14 cellular contexts compared by ENCODE assay signal in the genomic region with DNA sequence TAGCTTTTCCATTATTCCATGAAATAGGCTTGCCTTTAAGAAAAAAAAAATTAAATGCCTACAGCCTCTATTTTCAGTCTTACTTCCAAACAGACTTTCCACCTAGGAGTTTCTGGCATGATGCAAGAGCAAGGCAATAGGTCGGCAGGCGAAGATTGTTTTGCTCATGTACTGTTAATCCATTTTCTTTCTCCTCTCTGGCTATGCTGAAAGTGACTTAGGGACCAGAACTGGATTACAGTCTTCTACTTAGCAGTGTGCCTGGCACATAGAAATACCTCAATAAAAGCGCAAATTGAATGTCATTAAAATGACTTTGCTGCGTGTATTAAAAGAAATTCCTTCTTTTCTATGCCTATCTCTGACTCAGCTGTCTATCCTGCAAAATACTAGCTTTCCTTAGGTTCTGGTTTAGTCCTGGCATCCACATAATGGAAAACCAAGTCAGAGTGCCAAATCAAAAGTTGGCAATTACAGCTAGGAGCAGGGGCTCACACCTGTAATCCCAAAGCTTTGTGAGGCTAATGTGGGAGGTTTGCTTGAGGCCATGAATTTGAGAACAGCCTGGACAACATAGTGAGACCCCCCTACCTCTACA. TPM values are rescaled to one million over a fixed set of nuclear protein-coding genes. Genes with fewer than 3 reads are reported as not detected.
"Had no signal": no experiment of that assay in that cellular context is flagged by ENCODE, and none has a peak within 500 bp of the region (broad histone marks: within the 10 kb centered on the region; RNA-seq: fewer than 3 reads in every experiment).

No MANE protein-coding gene starts in this region.

- H3K4me3 ChIP-seq: esophagus muscularis mucosa, thoracic aorta, upper lobe of right lung had no signal

- H3K4me1 Mint-ChIP-seq: activated B cell treated with CpG ODN at 0.5 μM for 24 hours; activated CD4-positive, alpha-beta T cell treated with anti-CD3 and anti-CD28 coated beads, Interleukin-2, amount 10 ng/mL, durations not matched to agents 7 days and 5 days; nephron; stimulated activated naive CD8-positive, alpha-beta T cell treated with anti-CD3 and anti-CD28 coated beads, Interleukin-15, amount 100 ng/mL, for 72 hours had no signal

- H3K36me3 ChIP-seq: upper lobe of right lung had no signal

- H3K4me1 ChIP-seq: esophagus muscularis mucosa, upper lobe of right lung had no signal

- ATAC-seq: stimulated activated naive CD8-positive, alpha-beta T cell treated with anti-CD3 and anti-CD28 coated beads, Interleukin-15, amount 100 ng/mL, for 72 hours; upper lobe of right lung had no signal

- H3K9me3 ChIP-seq: esophagus muscularis mucosa, thoracic aorta, upper lobe of right lung had no signal

- H3K4me3 Mint-ChIP-seq: activated B cell treated with CpG ODN at 0.5 μM for 24 hours; activated CD4-positive, alpha-beta T cell treated with anti-CD3 and anti-CD28 coated beads, Interleukin-2, amount 10 ng/mL, durations not matched to agents 7 days and 5 days; activated T-helper 1 cell treated with anti-CD3 and anti-CD28 coated beads, Interleukin-12 subunit alpha, Interleukin-12 subunit beta, Interleukin-2, Interleukin-4 antibody, amounts not matched to agents 30 ng/mL and 10 ng/mL and 1 ng/mL, durations not matched to agents 14 hours and 24 hours and 36 hours; nephron; stimulated activated naive CD8-positive, alpha-beta T cell treated with anti-CD3 and anti-CD28 coated beads, Interleukin-15, amount 100 ng/mL, for 72 hours had no signal

- H3K27me3 Mint-ChIP-seq: activated B cell treated with CpG ODN at 0.5 μM for 24 hours; activated CD4-positive, alpha-beta T cell treated with anti-CD3 and anti-CD28 coated beads, Interleukin-2, amount 10 ng/mL, durations not matched to agents 7 days and 5 days; stimulated activated naive CD8-positive, alpha-beta T cell treated with anti-CD3 and anti-CD28 coated beads, Interleukin-15, amount 100 ng/mL, for 72 hours had no signal

- DNase-seq: activated B cell treated with CpG ODN at 0.5 μM for 24 hours; activated CD4-positive, alpha-beta T cell treated with anti-CD3 and anti-CD28 coated beads, Interleukin-2, amount 10 ng/mL, durations not matched to agents 7 days and 5 days; aorta; foreskin melanocyte; nucleus accumbens; small intestine; stimulated activated naive CD8-positive, alpha-beta T cell treated with anti-CD3 and anti-CD28 coated beads, Interleukin-15, amount 100 ng/mL, for 72 hours; upper lobe of right lung had no signal

- H3K27ac ChIP-seq: esophagus muscularis mucosa, thoracic aorta, upper lobe of right lung had no signal

- H3K27me3 ChIP-seq: esophagus muscularis mucosa, upper lobe of right lung had no signal

- H3K27ac Mint-ChIP-seq: activated B cell treated with CpG ODN at 0.5 μM for 24 hours; activated CD4-positive, alpha-beta T cell treated with anti-CD3 and anti-CD28 coated beads, Interleukin-2, amount 10 ng/mL, durations not matched to agents 7 days and 5 days; activated T-helper 1 cell treated with anti-CD3 and anti-CD28 coated beads, Interleukin-12 subunit alpha, Interleukin-12 subunit beta, Interleukin-2, Interleukin-4 antibody, amounts not matched to agents 30 ng/mL and 10 ng/mL and 1 ng/mL, durations not matched to agents 14 hours and 24 hours and 36 hours; nephron; stimulated activated naive CD8-positive, alpha-beta T cell treated with anti-CD3 and anti-CD28 coated beads, Interleukin-15, amount 100 ng/mL, for 72 hours had no signal

RNA-seq across cellular contexts. Expression of a gene that starts 51.9 kb away (rescaled TPM):
- total RNA-seq: activated B cell treated with CpG ODN at 0.5 μM for 24 hours; activated CD4-positive, alpha-beta T cell treated with anti-CD3 and anti-CD28 coated beads, Interleukin-2, amount 10 ng/mL, durations not matched to agents 7 days and 5 days; activated CD8-positive, alpha-beta memory T cell treated with anti-CD3 and anti-CD28 coated beads for 36 hours; activated T-helper 1 cell treated with anti-CD3 and anti-CD28 coated beads, Interleukin-12 subunit alpha, Interleukin-12 subunit beta, Interleukin-2, Interleukin-4 antibody, amounts not matched to agents 30 ng/mL and 10 ng/mL and 1 ng/mL, durations not matched to agents 14 hours and 24 hours and 36 hours; T-helper 2 cell treated with Interferon-gamma antibody and Interleukin-4, amounts not matched to agents 100 ng/mL and 5 ng/mL, for 36 hours had no signal
